ENCODE assay signal across 1 cellular context in genomic region chr1:150053911-150054310, GRCh38.
TF ChIP-seq lines count a peak whose summit lies in the region.

No MANE protein-coding gene starts in this region.

TF ChIP-seq in GM12878, 131 proteins besides CTCF, POLR2A, EP300 and RAD21 (continued from another document):
- TF ChIP-seq CUX1 (IDR thresholded peaks at IDR 0.05; ENCODE audit: insufficient replicate concordance, low read depth, low read length), result no peak
- no peak for TF ChIP-seq IRF3 (IDR thresholded peaks at IDR 0.05)
- TF ChIP-seq POU2F2 (IDR thresholded peaks at IDR 0.05; ENCODE audit: borderline replicate concordance, low read depth, low read length), result no peak
- no peak for TF ChIP-seq IRF4 (IDR thresholded peaks at IDR 0.05; ENCODE audit: low read depth, low read length)
- no peak for TF ChIP-seq NKRF (conservative IDR thresholded peaks at IDR 0.05)
- no peak for TF ChIP-seq CREB1 (IDR thresholded peaks at IDR 0.05; ENCODE audit: low read depth)
- TF ChIP-seq MAX (IDR thresholded peaks at IDR 0.05; ENCODE audit: low read depth, low read length), result no peak
- no peak for TF ChIP-seq LARP7 (IDR thresholded peaks at IDR 0.05)
